Comparison of ENCODE assay signal across 11 cellular contexts in the genomic region with DNA sequence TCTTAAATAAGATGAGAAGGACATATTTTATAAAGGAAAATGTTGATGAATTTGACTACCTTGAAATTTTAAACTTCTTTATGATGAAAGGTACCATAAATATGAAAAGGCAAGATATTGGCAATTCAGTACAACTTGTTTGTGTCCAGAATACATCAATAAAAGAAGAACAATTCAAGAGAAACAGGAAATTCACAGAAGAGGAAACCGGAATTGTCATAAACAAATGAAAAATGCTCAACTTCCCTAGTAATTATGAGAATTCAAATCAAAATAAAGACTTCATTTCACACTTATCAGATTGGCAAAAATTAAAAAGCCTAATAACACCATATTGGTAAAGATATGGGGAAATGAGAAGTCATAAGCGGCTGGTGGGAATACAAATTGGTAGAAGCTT. TPM values are rescaled to one million over a fixed set of nuclear protein-coding genes. Genes with fewer than 3 reads are reported as not detected.
DNase-seq lines count a peak whose midpoint lies in the region; ATAC-seq, FAIRE-seq and TF ChIP-seq lines count a peak whose summit lies in the region.
"Had no signal": no experiment of that assay in that cellular context is flagged by ENCODE, and none has a peak within 500 bp of the region (broad histone marks: within the 10 kb centered on the region; RNA-seq: fewer than 3 reads in every experiment).

No MANE protein-coding gene starts in this region.

- H3K27ac Mint-ChIP-seq in CD14-positive monocyte (peak overlapping the region; percentile 80 to 92 (median 87)), astrocyte (ENCODE audit: unreplicated experiment) (no peak overlapping the region), nephron (peak overlapping the region; percentile 15 to 74 (median 61))

- no peaks in the 10 kb centered on the region for H3K79me2 ChIP-seq in astrocyte (ENCODE audit: insufficient read depth, low read length)

- H4K20me1 ChIP-seq in astrocyte (ENCODE audit: insufficient read depth, low read length) = no peaks in the 10 kb centered on the region

- ATAC-seq in GM21825 (IDR thresholded peaks at IDR 0.05; ENCODE audit: unreplicated experiment) = no peak

- POLR2A ChIA-PET in RWPE1 (lab: Yijun Ruan, JAX; ENCODE audit: low non-redundant PET) = no interaction called here

- no peak overlapping the region for H2AFZ ChIP-seq in astrocyte (ENCODE audit: low read depth, low read length)

- H3K4me3 ChIP-seq in HUES48 (ENCODE audit: low read depth, low read length) (peak overlapping the region; percentile 54), astrocyte (ENCODE audit: insufficient read depth, low read depth, low read length) (no peak overlapping the region)

- H3K9me3 Mint-ChIP-seq in CD14-positive monocyte (no peaks in the 10 kb centered on the region), astrocyte (ENCODE audit: unreplicated experiment) (no peaks in the 10 kb centered on the region), nephron (no peaks in the 10 kb centered on the region)

- H3K9me3 ChIP-seq in HUES48 (ENCODE audit: control insufficient read depth, insufficient read depth, low read length) (no peaks in the 10 kb centered on the region), astrocyte (ENCODE audit: insufficient read depth, low read depth, low read length) (no peaks in the 10 kb centered on the region)
- H3K9me3 ChIP-seq: tibial artery had no signal

- H3K36me3 Mint-ChIP-seq in CD14-positive monocyte = no peaks in the 10 kb centered on the region
- no peaks in the 10 kb centered on the region for H3K36me3 Mint-ChIP-seq in astrocyte (ENCODE audit: low read depth, unreplicated experiment)
- H3K36me3 Mint-ChIP-seq in nephron (ENCODE audit: low read depth) = no peaks in the 10 kb centered on the region

- peaks cover 41% of the 10 kb centered on the region for H3K4me1 Mint-ChIP-seq in CD14-positive monocyte
- H3K4me1 Mint-ChIP-seq in astrocyte (ENCODE audit: low read depth, unreplicated experiment) = peaks cover 6% of the 10 kb centered on the region
- peaks cover 58% of the 10 kb centered on the region for H3K4me1 Mint-ChIP-seq in nephron

- FAIRE-seq in astrocyte (lab: Jason Lieb, UNC) = no peak

- intact Hi-C loops in CD14-positive monocyte (cut with micrococcal nuclease) = loop anchor here in 1 of 2 donors (10.0 kb wide), 1 partner anchor 697 kb away; the partner anchor contains the start of gene NLK

- TF ChIP-seq CTCF in CD14-positive monocyte (IDR thresholded peaks at IDR 0.05) (no peak), astrocyte (IDR thresholded peaks at IDR 0.05; ENCODE audit: insufficient read depth, low read depth, low read length) (no peak), nephron (IDR thresholded peaks at IDR 0.05; ENCODE audit: unreplicated experiment in 3 of 3) (no peak), RWPE1 (conservative IDR thresholded peaks at IDR 0.05; ENCODE audit: low read depth) (no peak)

- H3K4me1 ChIP-seq in HUES48 (ENCODE audit: control insufficient read depth, insufficient read depth, low read length) (peaks cover 13% of the 10 kb centered on the region; the same call in 1 of the 2 replicates), astrocyte (ENCODE audit: insufficient read depth, low read length) (peaks cover 6% of the 10 kb centered on the region)

- H3K4me3 Mint-ChIP-seq in CD14-positive monocyte (peak overlapping the region; percentile 72), astrocyte (ENCODE audit: unreplicated experiment) (peak overlapping the region; percentile 58), nephron (peak overlapping the region; percentile 59 to 73 (median 73))

- H3K36me3 ChIP-seq in HUES48 (ENCODE audit: control insufficient read depth, insufficient read depth, low read length) (no peaks in the 10 kb centered on the region), astrocyte (ENCODE audit: insufficient read depth, low read length) (no peaks in the 10 kb centered on the region)
- H3K36me3 ChIP-seq: tibial artery had no signal

- peaks cover 0 to 3% (median 0%) of the 10 kb centered on the region in 3 donors for H3K27me3 Mint-ChIP-seq in CD14-positive monocyte (ENCODE audit: low read depth in 3 of 3)
- H3K27me3 Mint-ChIP-seq in astrocyte (ENCODE audit: low read depth, unreplicated experiment) = no peaks in the 10 kb centered on the region
- no peaks in the 10 kb centered on the region for H3K27me3 Mint-ChIP-seq in nephron (ENCODE audit: low read depth)

- H3K4me2 ChIP-seq in astrocyte (ENCODE audit: low read length) = no peak overlapping the region

- CTCF ChIA-PET in RWPE1 (lab: Yijun Ruan, JAX) = interaction anchor here (0.6 kb wide), 2 partner anchors 104 to 280 kb away, joined by 3 read pairs; no protein-coding TSS in a partner anchor

- H3K27ac ChIP-seq in HUES48 (ENCODE audit: low read depth, low read length) (no peak overlapping the region), astrocyte (ENCODE audit: low read depth, low read length) (no peak overlapping the region), RWPE1 (no peak overlapping the region)

- H3K9ac ChIP-seq in HUES48 (ENCODE audit: low read depth, low read length) (no peak overlapping the region), astrocyte (ENCODE audit: low read length) (no peak overlapping the region)

- DNase-seq in CD14-positive monocyte (ENCODE audit: low spot score) (no peak), astrocyte (ENCODE audit: low read depth) (no peak), RWPE1 (ENCODE audit: low spot score) (no peak), nucleus accumbens (lab: John Stamatoyannopoulos, UW) (no peak), MV-4-11 (lab: John Stamatoyannopoulos, UW) (no peak)
- DNase-seq: central memory CD4-positive, alpha-beta T cell; NCI-H1092 treated with DMSO at 0.1 percent for 48 hours; tibial artery had no signal

- H3K27me3 ChIP-seq in HUES48 (ENCODE audit: control insufficient read depth, insufficient read depth, low read length) (no peaks in the 10 kb centered on the region), astrocyte (ENCODE audit: insufficient read depth, low read length) (no peaks in the 10 kb centered on the region)
- H3K27me3 ChIP-seq: tibial artery had no signal

RNA-seq across cellular contexts. Expression of gene WSB1, which starts 54.3 kb away (rescaled TPM):
- polyA plus RNA-seq in CD14-positive monocyte = 100 to 1,000 TPM; 220 to 368 TPM
- 217 and 253 TPM in 2 replicates for total RNA-seq in astrocyte
